Comparison of ENCODE assay signal across 14 cellular contexts in the genomic region with DNA sequence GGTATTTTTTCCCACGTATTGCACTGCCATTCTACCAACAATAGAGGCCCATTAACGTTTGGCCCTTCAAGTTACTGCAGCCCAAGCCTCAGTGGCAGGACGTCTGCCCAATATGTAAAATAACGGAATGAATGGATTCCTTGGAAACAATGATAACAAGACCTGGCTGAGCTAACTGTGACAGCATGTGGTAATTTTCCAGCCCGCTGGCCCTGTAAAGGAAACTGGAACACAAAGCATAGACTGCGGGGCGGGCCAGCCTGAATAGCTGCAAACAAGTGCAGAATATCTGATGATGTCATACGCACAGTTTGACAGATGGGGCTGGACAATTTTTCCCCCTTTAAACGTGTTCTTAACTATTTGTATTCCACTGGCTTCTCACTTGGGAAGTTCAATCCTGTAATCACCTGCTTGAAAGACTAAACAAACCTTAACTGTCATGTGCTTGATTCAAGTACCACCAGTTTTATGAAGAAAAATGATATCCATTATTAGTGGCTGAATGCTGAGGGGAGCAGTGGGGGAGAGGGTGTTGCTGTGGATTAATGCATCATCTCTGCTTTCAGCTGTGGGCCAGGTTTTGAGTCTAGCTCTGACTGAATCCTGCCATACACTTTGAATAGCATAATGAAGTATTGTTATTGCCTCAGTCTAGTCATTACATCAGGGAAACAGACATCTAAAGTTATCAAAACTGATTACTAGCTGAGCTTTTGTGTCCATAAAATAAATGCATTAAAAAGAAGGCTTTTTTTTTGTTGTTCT.
DNase-seq lines count a peak whose midpoint lies in the region; ATAC-seq and TF ChIP-seq lines count a peak whose summit lies in the region.
"Had no signal": no experiment of that assay in that cellular context is flagged by ENCODE, and none has a peak within 500 bp of the region (broad histone marks: within the 10 kb centered on the region; RNA-seq: fewer than 3 reads in every experiment).

No MANE protein-coding gene starts in this region.

- H3K4me3 ChIP-seq in astrocyte of the spinal cord (ENCODE audit: low read depth, low read length) (no peak overlapping the region), iPS DF 6.9 (ENCODE audit: low read length) (no peak overlapping the region), MG63 (no peak overlapping the region)
- H3K4me3 ChIP-seq: A549, esophagus muscularis mucosa, skin epidermis had no signal

- DNase-seq in Right ventricle myocardium inferior (ENCODE audit: missing footprints) (peak; percentile 64), cardiac septum (ENCODE audit: low spot score) (no peak), astrocyte of the spinal cord (ENCODE audit: low read depth, low spot score) (peak; percentile 79), iPS DF 6.9 (ENCODE audit: low read depth, low spot score) (peak; percentile 39), foreskin melanocyte (no peak), MG63 (no peak)
- DNase-seq: activated CD4-positive, alpha-beta T cell treated with anti-CD3 and anti-CD28 coated beads for 48 hours; GDM1; NCI-H526 had no signal

- in situ Hi-C loops in astrocyte of the spinal cord (cut with HindIII; ENCODE audit: low sequenced_read_pairs): no loop called here

- no peak overlapping the region for H3K27ac ChIP-seq in iPS DF 6.9 (ENCODE audit: low read length)
- peak overlapping the region; percentile 17 for H3K27ac ChIP-seq in temporal lobe (ENCODE audit: low read depth, low read length)
- H3K27ac ChIP-seq: A549, esophagus muscularis mucosa, skin epidermis had no signal

- no peaks in the 10 kb centered on the region; the same call in 1 of the 2 replicates for H3K4me1 ChIP-seq in iPS DF 6.9 (ENCODE audit: control insufficient read depth, insufficient read depth, low read length)
- H3K4me1 ChIP-seq: A549 had no signal

- peak; percentile 42 for ATAC-seq in Right ventricle myocardium inferior
- ATAC-seq in GM21526 (IDR thresholded peaks at IDR 0.05; ENCODE audit: low FRiP score, unreplicated experiment): no peak
- ATAC-seq: A549 had no signal

- no peak for TF ChIP-seq CTCF in astrocyte of the spinal cord (IDR thresholded peaks at IDR 0.05; ENCODE audit: low read depth, low read length)

- H3K9me3 ChIP-seq in iPS DF 6.9 (ENCODE audit: control insufficient read depth, insufficient read depth, low read length) (no peaks in the 10 kb centered on the region), MG63 (no peaks in the 10 kb centered on the region)
- H3K9me3 ChIP-seq: A549, esophagus muscularis mucosa had no signal

- intact Hi-C loops in Right ventricle myocardium inferior (cut with DNase I): no loop called here
- intact Hi-C loops in cardiac septum (cut with DNase I): no loop called here

- H3K27me3 ChIP-seq in iPS DF 6.9 (ENCODE audit: control insufficient read depth, insufficient read depth, low read length): no peaks in the 10 kb centered on the region; the same call in 1 of the 2 replicates
- peaks cover 9% of the 10 kb centered on the region; the same call in 1 of the 2 replicates for H3K27me3 ChIP-seq in MG63
- H3K27me3 ChIP-seq: esophagus muscularis mucosa had no signal

- no CpG with 5 or more reads among the region's 9 CpGs for WGBS in iPS DF 6.9 (ENCODE audit: insufficient coverage, insufficient read length)

- H3K36me3 ChIP-seq in iPS DF 6.9 (ENCODE audit: control insufficient read depth, insufficient read depth, low read length) (no peaks in the 10 kb centered on the region), MG63 (no peaks in the 10 kb centered on the region)
- H3K36me3 ChIP-seq: esophagus muscularis mucosa had no signal

Comparison
In these comparisons a context has a peak if more than half of its experiments do, and no peak if none do; other contexts are left out.
1. DNase-seq: peak in Right ventricle myocardium inferior (single experiment), astrocyte of the spinal cord (single experiment) and iPS DF 6.9 (single experiment); none in cardiac septum (single experiment), foreskin melanocyte (single experiment) and MG63 (single experiment).